ENCODE assay signal across 7 cellular contexts in genomic region chr16:10743227-10743609, GRCh38. TPM values are rescaled to one million over a fixed set of nuclear protein-coding genes. Genes with fewer than 3 reads are reported as not detected.
DNase-seq lines count a peak whose midpoint lies in the region; ATAC-seq and TF ChIP-seq lines count a peak whose summit lies in the region.

No MANE protein-coding gene starts in this region.

- intact Hi-C loops in activated T-helper 1 cell treated with anti-CD3 and anti-CD28 coated beads, Interleukin-12 subunit alpha, Interleukin-12 subunit beta, Interleukin-2, Interleukin-4 antibody, amounts not matched to agents 30 ng/mL and 10 ng/mL and 1 ng/mL, durations not matched to agents 14 hours and 24 hours and 36 hours (cut with micrococcal nuclease), result loop anchor here (1.0 to 10.0 kb wide), 6 partner anchors 512 to 1946 kb away; partner anchors contain the start of genes CARHSP1, HAPSTR1, PMM2 and RSL1D1

- no peak for DNase-seq in HL-60 (ENCODE audit: low read depth in 1 of 2, low spot score in 1 of 2)
- DNase-seq in activated T-helper 1 cell treated with anti-CD3 and anti-CD28 coated beads, Interleukin-12 subunit alpha, Interleukin-12 subunit beta, Interleukin-2, Interleukin-4 antibody, amounts not matched to agents 30 ng/mL and 10 ng/mL and 1 ng/mL, durations not matched to agents 14 hours and 24 hours and 36 hours (ENCODE audit: low spot score), result no peak
- no peak for DNase-seq in stimulated activated naive CD8-positive, alpha-beta T cell treated with anti-CD3 and anti-CD28 coated beads, Interleukin-15, amount 100 ng/mL, for 72 hours
- no peak for DNase-seq in SHP77 treated with DMSO at 0.1 percent for 48 hours (lab: John Stamatoyannopoulos, UW)

- H3K4me3 Mint-ChIP-seq in activated T-helper 1 cell treated with anti-CD3 and anti-CD28 coated beads, Interleukin-12 subunit alpha, Interleukin-12 subunit beta, Interleukin-2, Interleukin-4 antibody, amounts not matched to agents 30 ng/mL and 10 ng/mL and 1 ng/mL, durations not matched to agents 14 hours and 24 hours and 36 hours, result peak overlapping the region; percentile 87
- H3K4me3 Mint-ChIP-seq in stimulated activated naive CD8-positive, alpha-beta T cell treated with anti-CD3 and anti-CD28 coated beads, Interleukin-15, amount 100 ng/mL, for 72 hours, result peak overlapping the region; percentile 85 to 91

- H3K4me1 Mint-ChIP-seq in activated T-helper 1 cell treated with anti-CD3 and anti-CD28 coated beads, Interleukin-12 subunit alpha, Interleukin-12 subunit beta, Interleukin-2, Interleukin-4 antibody, amounts not matched to agents 30 ng/mL and 10 ng/mL and 1 ng/mL, durations not matched to agents 14 hours and 24 hours and 36 hours (ENCODE audit: low read depth), result peaks cover 59% of the 10 kb centered on the region
- peaks cover 72% of the 10 kb centered on the region for H3K4me1 Mint-ChIP-seq in stimulated activated naive CD8-positive, alpha-beta T cell treated with anti-CD3 and anti-CD28 coated beads, Interleukin-15, amount 100 ng/mL, for 72 hours

- peak overlapping the region; percentile 93 for H3K27ac Mint-ChIP-seq in activated T-helper 1 cell treated with anti-CD3 and anti-CD28 coated beads, Interleukin-12 subunit alpha, Interleukin-12 subunit beta, Interleukin-2, Interleukin-4 antibody, amounts not matched to agents 30 ng/mL and 10 ng/mL and 1 ng/mL, durations not matched to agents 14 hours and 24 hours and 36 hours
- H3K27ac Mint-ChIP-seq in stimulated activated naive CD8-positive, alpha-beta T cell treated with anti-CD3 and anti-CD28 coated beads, Interleukin-15, amount 100 ng/mL, for 72 hours, result peak overlapping the region; percentile 96 to 99

- TF ChIP-seq CTCF in HL-60 (IDR thresholded peaks at IDR 0.05; ENCODE audit: insufficient read depth, low read length), result no peak

- ATAC-seq in stimulated activated naive CD8-positive, alpha-beta T cell treated with anti-CD3 and anti-CD28 coated beads, Interleukin-15, amount 100 ng/mL, for 72 hours, result no peak
- ATAC-seq in HG03439 (IDR thresholded peaks at IDR 0.05; ENCODE audit: unreplicated experiment) (no peak), HG03520 (IDR thresholded peaks at IDR 0.05; ENCODE audit: unreplicated experiment) (no peak)

- H3K27ac ChIP-seq in HL-60 (replicated peaks), result peak overlapping the region; percentile 99

- no peaks in the 10 kb centered on the region for H3K9me3 ChIP-seq in iPS-18c (ENCODE audit: control insufficient read depth, insufficient read depth, low read length)

- peaks cover 15% of the 10 kb centered on the region for H3K36me3 Mint-ChIP-seq in activated T-helper 1 cell treated with anti-CD3 and anti-CD28 coated beads, Interleukin-12 subunit alpha, Interleukin-12 subunit beta, Interleukin-2, Interleukin-4 antibody, amounts not matched to agents 30 ng/mL and 10 ng/mL and 1 ng/mL, durations not matched to agents 14 hours and 24 hours and 36 hours (ENCODE audit: low read depth)

- H3K27me3 Mint-ChIP-seq in activated T-helper 1 cell treated with anti-CD3 and anti-CD28 coated beads, Interleukin-12 subunit alpha, Interleukin-12 subunit beta, Interleukin-2, Interleukin-4 antibody, amounts not matched to agents 30 ng/mL and 10 ng/mL and 1 ng/mL, durations not matched to agents 14 hours and 24 hours and 36 hours (ENCODE audit: insufficient read depth), result no peaks in the 10 kb centered on the region
- no peaks in the 10 kb centered on the region for H3K27me3 Mint-ChIP-seq in stimulated activated naive CD8-positive, alpha-beta T cell treated with anti-CD3 and anti-CD28 coated beads, Interleukin-15, amount 100 ng/mL, for 72 hours

- peak overlapping the region; percentile 60 for H3K4me3 ChIP-seq in HL-60 (replicated peaks; ENCODE audit: insufficient read depth, low read length)
- peak overlapping the region; percentile 87 for H3K4me3 ChIP-seq in iPS-18c (ENCODE audit: insufficient read depth, low read depth, low read length)

- H3K9me3 Mint-ChIP-seq in activated T-helper 1 cell treated with anti-CD3 and anti-CD28 coated beads, Interleukin-12 subunit alpha, Interleukin-12 subunit beta, Interleukin-2, Interleukin-4 antibody, amounts not matched to agents 30 ng/mL and 10 ng/mL and 1 ng/mL, durations not matched to agents 14 hours and 24 hours and 36 hours, result no peaks in the 10 kb centered on the region
- H3K9me3 Mint-ChIP-seq in stimulated activated naive CD8-positive, alpha-beta T cell treated with anti-CD3 and anti-CD28 coated beads, Interleukin-15, amount 100 ng/mL, for 72 hours, result no peaks in the 10 kb centered on the region

- H3K27me3 ChIP-seq in HL-60 (ENCODE audit: insufficient read depth, poor library complexity, severe bottlenecking), result no peaks in the 10 kb centered on the region

RNA-seq across cellular contexts. Expression of gene NUBP1, which starts 0.4 kb away (rescaled TPM):
- 39.8 and 42.4 TPM in 2 replicates for total RNA-seq in activated T-helper 1 cell treated with anti-CD3 and anti-CD28 coated beads, Interleukin-12 subunit alpha, Interleukin-12 subunit beta, Interleukin-2, Interleukin-4 antibody, amounts not matched to agents 30 ng/mL and 10 ng/mL and 1 ng/mL, durations not matched to agents 14 hours and 24 hours and 36 hours

RNA-seq across cellular contexts. Expression of gene TEKT5, which starts 48.5 kb away (rescaled TPM):
- not detected in 2 replicates for total RNA-seq in activated T-helper 1 cell treated with anti-CD3 and anti-CD28 coated beads, Interleukin-12 subunit alpha, Interleukin-12 subunit beta, Interleukin-2, Interleukin-4 antibody, amounts not matched to agents 30 ng/mL and 10 ng/mL and 1 ng/mL, durations not matched to agents 14 hours and 24 hours and 36 hours
